In genomic region chr20:53829086-53829703, GRCh38 we compare ENCODE assay signal across 1 cellular context.
TF ChIP-seq lines count a peak whose summit lies in the region.

No MANE protein-coding gene starts in this region.

TF ChIP-seq in HepG2, 621 proteins besides CTCF, POLR2A, EP300 and RAD21 (continued from another document):
- TF ChIP-seq RXRB (CRISPR knock-in tag; IDR thresholded peaks at IDR 0.05; ENCODE audit: borderline replicate concordance) (no peak), DNMT3B (CRISPR knock-in tag; conservative IDR thresholded peaks at IDR 0.05) (0 out of 2 replicates have a peak, but pooled peaks have one; percentile 37), KDM5A (IDR thresholded peaks at IDR 0.05; ENCODE audit: borderline replicate concordance, low read length) (no peak), ZNF549 (CRISPR knock-in tag; IDR thresholded peaks at IDR 0.05) (no peak), ZNF205 (CRISPR knock-in tag; IDR thresholded peaks at IDR 0.05) (no peak), NAIF1 (CRISPR knock-in tag; IDR thresholded peaks at IDR 0.05; ENCODE audit: borderline replicate concordance) (0 out of 2 replicates have a peak, but pooled peaks have one; percentile 28), ZMAT5 (CRISPR knock-in tag; IDR thresholded peaks at IDR 0.05; ENCODE audit: borderline replicate concordance, low read depth) (no peak), HNF4G (IDR thresholded peaks at IDR 0.05; ENCODE audit: borderline replicate concordance, low read depth, low read length) (no peak), HNF4G (CRISPR knock-in tag; IDR thresholded peaks at IDR 0.05; ENCODE audit: borderline replicate concordance, low read depth) (no peak), HDAC1 (CRISPR knock-in tag; IDR thresholded peaks at IDR 0.05) (no peak), POLR2G (IDR thresholded peaks at IDR 0.05; ENCODE audit: low read depth, low read length) (no peak), ZNF296 (CRISPR knock-in tag; conservative IDR thresholded peaks at IDR 0.05) (no peak), NKX3-1 (CRISPR knock-in tag; IDR thresholded peaks at IDR 0.05) (no peak), RBM22 (optimal IDR thresholded peaks at IDR 0.05; ENCODE audit: low read length) (no peak), FOSL2 (CRISPR knock-in tag; IDR thresholded peaks at IDR 0.05) (peak; percentile 53; the same call in 1 of the 2 replicates), THAP11 (CRISPR knock-in tag; IDR thresholded peaks at IDR 0.05) (no peak), EEA1 (CRISPR knock-in tag; IDR thresholded peaks at IDR 0.05; ENCODE audit: borderline replicate concordance) (no peak), NCOA1 (CRISPR knock-in tag; IDR thresholded peaks at IDR 0.05) (0 out of 2 replicates have a peak, but pooled peaks have one; percentile 42), GFI1 (CRISPR knock-in tag; IDR thresholded peaks at IDR 0.05; ENCODE audit: borderline replicate concordance) (0 out of 2 replicates have a peak, but pooled peaks have one; percentile 35), RORA (CRISPR knock-in tag; IDR thresholded peaks at IDR 0.05) (no peak), SRSF1 (optimal IDR thresholded peaks at IDR 0.05; ENCODE audit: low read depth, low read length) (no peak), ZNF788 (CRISPR knock-in tag; IDR thresholded peaks at IDR 0.05; ENCODE audit: borderline replicate concordance) (no peak), ZNF616 (CRISPR knock-in tag; IDR thresholded peaks at IDR 0.05; ENCODE audit: low read depth) (no peak), ZNF547 (CRISPR knock-in tag; IDR thresholded peaks at IDR 0.05) (no peak)
- TF ChIP-seq, protein P1, sequence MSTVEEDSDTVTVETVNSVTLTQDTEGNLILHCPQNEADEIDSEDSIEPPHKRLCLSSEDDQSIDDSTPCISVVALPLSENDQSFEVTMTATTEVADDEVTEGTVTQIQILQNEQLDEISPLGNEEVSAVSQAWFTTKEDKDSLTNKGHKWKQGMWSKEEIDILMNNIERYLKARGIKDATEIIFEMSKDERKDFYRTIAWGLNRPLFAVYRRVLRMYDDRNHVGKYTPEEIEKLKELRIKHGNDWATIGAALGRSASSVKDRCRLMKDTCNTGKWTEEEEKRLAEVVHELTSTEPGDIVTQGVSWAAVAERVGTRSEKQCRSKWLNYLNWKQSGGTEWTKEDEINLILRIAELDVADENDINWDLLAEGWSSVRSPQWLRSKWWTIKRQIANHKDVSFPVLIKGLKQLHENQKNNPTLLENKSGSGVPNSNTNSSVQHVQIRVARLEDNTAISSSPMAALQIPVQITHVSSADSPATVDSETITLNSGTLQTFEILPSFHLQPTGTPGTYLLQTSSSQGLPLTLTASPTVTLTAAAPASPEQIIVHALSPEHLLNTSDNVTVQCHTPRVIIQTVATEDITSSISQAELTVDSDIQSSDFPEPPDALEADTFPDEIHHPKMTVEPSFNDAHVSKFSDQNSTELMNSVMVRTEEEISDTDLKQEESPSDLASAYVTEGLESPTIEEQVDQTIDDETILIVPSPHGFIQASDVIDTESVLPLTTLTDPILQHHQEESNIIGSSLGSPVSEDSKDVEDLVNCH (CRISPR knock-in tag; IDR thresholded peaks at IDR 0.05), result no peak
